In the genomic region with DNA sequence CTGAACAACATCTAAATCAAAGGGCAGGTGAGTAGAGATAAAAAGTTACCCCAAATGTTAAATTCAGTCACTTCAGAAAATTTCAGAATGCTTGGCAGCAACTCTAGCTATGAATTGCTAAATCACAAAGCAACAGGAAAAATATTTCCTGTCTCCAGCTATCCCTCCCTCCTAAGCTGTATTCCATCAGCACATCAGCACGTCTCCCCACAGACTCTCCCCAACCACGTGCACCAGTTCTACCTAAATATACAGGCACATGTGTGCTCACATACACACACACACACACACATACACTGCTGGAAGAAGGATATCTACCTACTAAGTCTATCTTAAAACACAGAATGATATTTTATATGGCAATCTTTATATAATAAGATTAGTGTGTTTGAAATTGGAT, we compare ENCODE assay signal across 26 cellular contexts.
"Had no signal": no experiment of that assay in that cellular context is flagged by ENCODE, and none has a peak within 500 bp of the region (broad histone marks: within the 10 kb centered on the region; RNA-seq: fewer than 3 reads in every experiment).

No MANE protein-coding gene starts in this region.

- DNase-seq: hypothalamus; immature natural killer cell; kidney; left colon; left lung; midbrain; mucosa of descending colon; naive thymus-derived CD4-positive, alpha-beta T cell; pancreas; posterior cingulate gyrus; retina; right cardiac atrium; sigmoid colon; small intestine; spleen; stimulated activated CD4-positive, alpha-beta T cell treated with anti-CD3 and anti-CD28 coated beads, Interleukin-4, amount 100 ng/mL, for 24 hours; stimulated activated naive CD4-positive, alpha-beta T cell; tibial artery; trophoblast cell; upper lobe of right lung had no signal

- H3K4me1 ChIP-seq: left lung, pancreas, prostate gland, sigmoid colon, spleen, suprapubic skin, tibial artery, upper lobe of right lung had no signal

- H3K27ac ChIP-seq: left lung, pancreas, prostate gland, sigmoid colon, spleen, suprapubic skin, thoracic aorta, tibial artery, upper lobe of right lung had no signal

- ATAC-seq: left colon; left lung; mucosa of descending colon; naive thymus-derived CD4-positive, alpha-beta T cell; natural killer cell treated with Interleukin-12 subunit alpha and Interleukin-12 subunit beta and Interleukin-15 and Interleukin-18, amount 100 ng/mL, for 72 hours; pancreas; right cardiac atrium; stimulated activated effector memory CD8-positive, alpha-beta T cell treated with anti-CD3 and anti-CD28 coated beads, Interleukin-12 subunit alpha, Interleukin-12 subunit beta, amount 100 ng/mL, for 72 hours; upper lobe of right lung had no signal

- H3K27me3 ChIP-seq: left lung, pancreas, sigmoid colon, spleen, suprapubic skin, tibial artery, upper lobe of right lung had no signal

- H3K9me3 ChIP-seq: mucosa of descending colon, pancreas, prostate gland, sigmoid colon, suprapubic skin, thoracic aorta, tibial artery, upper lobe of right lung had no signal

- H3K36me3 ChIP-seq: left lung, pancreas, prostate gland, sigmoid colon, spleen, suprapubic skin, thoracic aorta, tibial artery, upper lobe of right lung had no signal

- H3K4me3 ChIP-seq: left lung, lung, mucosa of descending colon, pancreas, prostate gland, sigmoid colon, spleen, suprapubic skin, thoracic aorta, tibial artery, upper lobe of right lung had no signal
